In the genomic region with DNA sequence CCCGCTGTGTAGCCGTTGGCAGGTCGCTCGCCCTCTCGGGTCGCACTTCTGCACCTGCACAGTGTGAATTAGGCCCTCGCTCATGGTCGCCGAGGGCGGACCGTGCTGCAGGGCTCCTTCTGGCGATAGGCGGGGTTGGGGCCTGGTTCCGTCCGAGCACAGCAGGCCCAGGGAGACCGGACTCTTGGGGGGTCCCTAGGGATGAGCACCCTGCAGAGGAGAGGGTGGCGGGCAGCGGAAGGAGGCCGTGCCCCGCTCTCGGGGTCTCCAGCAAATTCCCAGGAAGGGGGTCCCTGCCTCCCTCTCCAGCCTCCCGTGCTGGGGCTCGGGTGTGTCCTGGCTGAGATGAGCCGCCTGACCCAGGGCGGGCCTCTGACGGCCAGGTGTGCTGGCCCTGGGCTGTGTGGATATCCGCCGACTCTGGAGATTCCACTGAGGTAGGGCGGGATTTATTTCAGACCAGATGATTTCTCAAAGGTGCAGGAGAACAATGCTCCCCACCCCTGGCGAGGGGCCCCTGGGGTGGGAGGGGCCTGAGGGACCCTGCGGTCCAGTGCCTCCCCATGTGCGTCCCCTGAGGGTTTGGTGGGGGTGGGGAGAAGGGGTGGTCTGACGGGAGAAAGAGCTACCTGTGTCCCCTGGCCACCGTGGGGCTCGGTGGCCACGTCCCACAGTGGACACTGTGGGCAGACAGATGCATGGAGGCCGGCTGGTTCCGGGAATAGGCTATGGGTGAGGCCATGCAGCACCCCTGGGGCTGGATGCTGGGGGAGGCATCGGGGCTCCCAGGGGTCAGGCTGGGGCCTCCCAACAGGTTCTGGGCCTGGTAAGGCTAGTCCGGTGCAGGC, we compare ENCODE assay signal across 1 cellular context.
A peak's percentile ranks its signal among the peaks of the same experiment; 100 is the strongest.
TF ChIP-seq lines count a peak whose summit lies in the region.

No MANE protein-coding gene starts in this region.

TF ChIP-seq in GM12878, 131 proteins besides CTCF, POLR2A, EP300 and RAD21 (continued from another document):
- TF ChIP-seq, protein P1, sequence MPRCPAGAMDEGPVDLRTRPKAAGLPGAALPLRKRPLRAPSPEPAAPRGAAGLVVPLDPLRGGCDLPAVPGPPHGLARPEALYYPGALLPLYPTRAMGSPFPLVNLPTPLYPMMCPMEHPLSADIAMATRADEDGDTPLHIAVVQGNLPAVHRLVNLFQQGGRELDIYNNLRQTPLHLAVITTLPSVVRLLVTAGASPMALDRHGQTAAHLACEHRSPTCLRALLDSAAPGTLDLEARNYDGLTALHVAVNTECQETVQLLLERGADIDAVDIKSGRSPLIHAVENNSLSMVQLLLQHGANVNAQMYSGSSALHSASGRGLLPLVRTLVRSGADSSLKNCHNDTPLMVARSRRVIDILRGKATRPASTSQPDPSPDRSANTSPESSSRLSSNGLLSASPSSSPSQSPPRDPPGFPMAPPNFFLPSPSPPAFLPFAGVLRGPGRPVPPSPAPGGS (IDR thresholded peaks at IDR 0.05; ENCODE audit: borderline replicate concordance, insufficient read depth, low read depth, low read length, poor library complexity, severe bottlenecking): no peak
- TF ChIP-seq ZNF207 (IDR thresholded peaks at IDR 0.05; ENCODE audit: borderline replicate concordance) (peak; percentile 11; the same call in 1 of the 2 replicates), RFX5 (IDR thresholded peaks at IDR 0.05; ENCODE audit: low read depth, low read length) (no peak), MYB (IDR thresholded peaks at IDR 0.05; ENCODE audit: borderline replicate concordance, low read depth, low read length) (no peak)
- TF ChIP-seq, protein P2, sequence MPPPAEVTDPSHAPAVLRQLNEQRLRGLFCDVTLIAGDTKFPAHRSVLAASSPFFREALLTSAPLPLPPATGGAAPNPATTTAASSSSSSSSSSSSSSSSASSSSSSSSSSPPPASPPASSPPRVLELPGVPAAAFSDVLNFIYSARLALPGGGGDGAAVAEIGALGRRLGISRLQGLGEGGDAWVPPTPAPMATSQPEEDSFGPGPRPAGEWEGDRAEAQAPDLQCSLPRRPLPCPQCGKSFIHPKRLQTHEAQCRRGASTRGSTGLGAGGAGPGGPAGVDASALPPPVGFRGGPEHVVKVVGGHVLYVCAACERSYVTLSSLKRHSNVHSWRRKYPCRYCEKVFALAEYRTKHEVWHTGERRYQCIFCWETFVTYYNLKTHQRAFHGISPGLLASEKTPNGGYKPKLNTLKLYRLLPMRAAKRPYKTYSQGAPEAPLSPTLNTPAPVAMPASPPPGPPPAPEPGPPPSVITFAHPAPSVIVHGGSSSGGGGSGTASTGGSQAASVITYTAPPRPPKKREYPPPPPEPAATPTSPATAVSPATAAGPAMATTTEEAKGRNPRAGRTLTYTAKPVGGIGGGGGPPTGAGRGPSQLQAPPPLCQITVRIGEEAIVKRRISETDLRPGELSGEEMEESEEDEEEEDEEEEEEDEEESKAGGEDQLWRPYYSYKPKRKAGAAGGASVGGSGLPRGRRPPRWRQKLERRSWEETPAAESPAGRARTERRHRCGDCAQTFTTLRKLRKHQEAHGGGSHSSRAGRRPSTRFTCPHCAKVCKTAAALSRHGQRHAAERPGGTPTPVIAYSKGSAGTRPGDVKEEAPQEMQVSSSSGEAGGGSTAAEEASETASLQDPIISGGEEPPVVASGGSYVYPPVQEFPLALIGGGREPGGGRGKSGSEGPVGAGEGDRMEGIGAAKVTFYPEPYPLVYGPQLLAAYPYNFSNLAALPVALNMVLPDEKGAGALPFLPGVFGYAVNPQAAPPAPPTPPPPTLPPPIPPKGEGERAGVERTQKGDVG (CRISPR knock-in tag; IDR thresholded peaks at IDR 0.05): no peak
